Comparison of ENCODE assay signal across 13 cellular contexts in genomic region chr7:113770146-113770738, GRCh38.
DNase-seq lines count a peak whose midpoint lies in the region; ATAC-seq and TF ChIP-seq lines count a peak whose summit lies in the region.
"Had no signal": no experiment of that assay in that cellular context is flagged by ENCODE, and none has a peak within 500 bp of the region (broad histone marks: within the 10 kb centered on the region; RNA-seq: fewer than 3 reads in every experiment).

No MANE protein-coding gene starts in this region.

- peak overlapping the region; percentile 25 for H3K23ac ChIP-seq in neuronal stem cell (ENCODE audit: low read depth, low read length, poor library complexity)

- no peaks in the 10 kb centered on the region for H3K9me3 Mint-ChIP-seq in WTC11
- no peaks in the 10 kb centered on the region for H3K9me3 Mint-ChIP-seq in activated T-helper 17 cell treated with anti-CD3 and anti-CD28 coated beads, Interleukin-2, amount 50 U/mL, for 72 hours

- no peaks in the 10 kb centered on the region for H3K79me2 ChIP-seq in MM.1S (ENCODE audit: low read length)

- H3K27me3 ChIP-seq in MM.1S (replicated peaks; ENCODE audit: insufficient read depth, low read length): no peaks in the 10 kb centered on the region
- no peaks in the 10 kb centered on the region for H3K27me3 ChIP-seq in neuronal stem cell (ENCODE audit: control insufficient read depth in 3 of 3, insufficient read depth in 3 of 3, low read depth in 1 of 3, low read length in 3 of 3)

- no peaks in the 10 kb centered on the region for H4K20me1 ChIP-seq in MM.1S (ENCODE audit: insufficient read depth, low read length)

- H3K4me1 ChIP-seq in MM.1S (ENCODE audit: low read length) (peaks cover 38% of the 10 kb centered on the region), neuronal stem cell (ENCODE audit: control insufficient read depth in 2 of 2, insufficient read depth in 1 of 2, low read depth in 1 of 2, low read length in 2 of 2) (no peaks in the 10 kb centered on the region)
- H3K4me1 ChIP-seq: A549, HAP-1 had no signal

- H2AFZ ChIP-seq in MM.1S (ENCODE audit: low read length) (0 out of 2 replicates have a peak overlapping the region, but pooled peaks have one; percentile 36), neuronal stem cell (ENCODE audit: low read length) (peak overlapping the region; percentile 53)

- no peak overlapping the region for H3K4ac ChIP-seq in neuronal stem cell (ENCODE audit: low read length)

- no peak overlapping the region for H4K8ac ChIP-seq in neuronal stem cell (ENCODE audit: low read depth, low read length)

- no peak overlapping the region for H2BK15ac ChIP-seq in neuronal stem cell (ENCODE audit: low read length)

- H3K9me2 ChIP-seq in MM.1S (replicated peaks; ENCODE audit: insufficient read depth, low read length): no peaks in the 10 kb centered on the region

- peaks cover 4% of the 10 kb centered on the region; the same call in 1 of the 2 replicates for H3F3A ChIP-seq in MM.1S (ENCODE audit: insufficient read depth, low read length)

- no peak overlapping the region for H3K4me3 Mint-ChIP-seq in WTC11
- no peak overlapping the region for H3K4me3 Mint-ChIP-seq in activated T-helper 17 cell treated with anti-CD3 and anti-CD28 coated beads, Interleukin-2, amount 50 U/mL, for 72 hours
- H3K4me3 Mint-ChIP-seq: CD8-positive, alpha-beta T cell had no signal

- H3K36me3 Mint-ChIP-seq in WTC11: no peaks in the 10 kb centered on the region
- no peaks in the 10 kb centered on the region for H3K36me3 Mint-ChIP-seq in activated T-helper 17 cell treated with anti-CD3 and anti-CD28 coated beads, Interleukin-2, amount 50 U/mL, for 72 hours (ENCODE audit: low read depth)
- H3K36me3 Mint-ChIP-seq: CD8-positive, alpha-beta T cell had no signal

- H3K79me1 ChIP-seq in neuronal stem cell (ENCODE audit: low read depth, low read length): peaks cover 2% of the 10 kb centered on the region

- WGBS in neuronal stem cell (ENCODE audit: extremely low coverage in 2 of 2, insufficient read length in 2 of 2, insufficient replicate concordance in 1 of 2), 2 donors: no CpG with 5 or more reads among the region's 12 CpGs

- H3K27ac ChIP-seq in MM.1S (ENCODE audit: low read length): no peak overlapping the region
- no peak overlapping the region for H3K27ac ChIP-seq in neuronal stem cell (replicated peaks; ENCODE audit: low read length)
- H3K27ac ChIP-seq: A549 had no signal

- CTCF ChIA-PET in WTC11 (lab: Charles Lee): no interaction called here

- H4K91ac ChIP-seq in neuronal stem cell (ENCODE audit: low read depth, low read length, poor library complexity): no peak overlapping the region

- H2BK120ac ChIP-seq in neuronal stem cell (ENCODE audit: low read depth, low read length): no peak overlapping the region

- H3K4me2 ChIP-seq in MM.1S (ENCODE audit: low read depth, low read length) (no peak overlapping the region), neuronal stem cell (ENCODE audit: insufficient read depth, low read length, poor library complexity, severe bottlenecking) (no peak overlapping the region)
- H3K4me2 ChIP-seq: A549 had no signal

- H2AK5ac ChIP-seq in neuronal stem cell (ENCODE audit: low read depth, low read length): no peak overlapping the region

- POLR2A ChIA-PET in WTC11 (lab: Charles Lee): no interaction called here

- no peak overlapping the region for H2BK12ac ChIP-seq in neuronal stem cell (ENCODE audit: low read length)

- H2BK5ac ChIP-seq in neuronal stem cell (ENCODE audit: low read length): no peak overlapping the region

- H3K36me3 ChIP-seq in MM.1S (replicated peaks; ENCODE audit: insufficient read depth, low read length) (no peaks in the 10 kb centered on the region), neuronal stem cell (replicated peaks in 1 of 2; ENCODE audit: control insufficient read depth in 2 of 2, insufficient read depth in 2 of 2, low read length in 2 of 2) (no peaks in the 10 kb centered on the region)
- H3K36me3 ChIP-seq: HAP-1 had no signal

- no peaks in the 10 kb centered on the region for H3K9me3 ChIP-seq in MM.1S (replicated peaks; ENCODE audit: insufficient read depth, low read length)
- no peaks in the 10 kb centered on the region for H3K9me3 ChIP-seq in neuronal stem cell (replicated peaks in 1 of 2; ENCODE audit: control insufficient read depth in 2 of 2, insufficient read depth in 1 of 2, low read depth in 1 of 2, low read length in 2 of 2)
- H3K9me3 ChIP-seq: A549, HAP-1 had no signal

- H3K27me3 Mint-ChIP-seq in WTC11 (ENCODE audit: low read depth): no peaks in the 10 kb centered on the region
- H3K27me3 Mint-ChIP-seq in activated T-helper 17 cell treated with anti-CD3 and anti-CD28 coated beads, Interleukin-2, amount 50 U/mL, for 72 hours: no peaks in the 10 kb centered on the region

- no peak overlapping the region for H3K18ac ChIP-seq in neuronal stem cell (ENCODE audit: low read length)

- peaks cover 3% of the 10 kb centered on the region; the same call in 1 of the 2 replicates for H3K4me1 Mint-ChIP-seq in WTC11
- no peaks in the 10 kb centered on the region for H3K4me1 Mint-ChIP-seq in activated T-helper 17 cell treated with anti-CD3 and anti-CD28 coated beads, Interleukin-2, amount 50 U/mL, for 72 hours

- H3K9ac ChIP-seq in MM.1S (ENCODE audit: low read length) (no peak overlapping the region), neuronal stem cell (ENCODE audit: low read depth, low read length, poor library complexity) (no peak overlapping the region)

- TF ChIP-seq CTCF in MM.1S (IDR thresholded peaks at IDR 0.05; ENCODE audit: low read length): no peak
- no peak for TF ChIP-seq CTCF in WTC11 (IDR thresholded peaks at IDR 0.05)

- peak overlapping the region; percentile 63 for H3K14ac ChIP-seq in neuronal stem cell (ENCODE audit: low read length)

- no peak overlapping the region for H3K27ac Mint-ChIP-seq in WTC11
- no peak overlapping the region for H3K27ac Mint-ChIP-seq in activated T-helper 17 cell treated with anti-CD3 and anti-CD28 coated beads, Interleukin-2, amount 50 U/mL, for 72 hours
- H3K27ac Mint-ChIP-seq: CD8-positive, alpha-beta T cell had no signal

- DNase-seq in MM.1S (no peak), WTC11 (ENCODE audit: low spot score) (no peak), neuronal stem cell (ENCODE audit: low spot score) (no peak), T-helper 2 cell (no peak), HT-29 (ENCODE audit: low spot score) (no peak)
- DNase-seq: AML-193; Calu3; CD8-positive, alpha-beta T cell; DMS79 treated with DMSO at 0.1 percent for 48 hours; GF-D8 had no signal

- ATAC-seq in WTC11: peak; percentile 32
- ATAC-seq in activated T-helper 17 cell treated with anti-CD3 and anti-CD28 coated beads, Interleukin-2, amount 50 U/mL, for 72 hours (replicated peaks): no peak
- ATAC-seq: A549; CD8-positive, alpha-beta T cell had no signal

- no peak overlapping the region for H3K4me3 ChIP-seq in MM.1S (ENCODE audit: low read length)
- H3K4me3 ChIP-seq in neuronal stem cell (ENCODE audit: low read length in 2 of 2): no peak overlapping the region
- H3K4me3 ChIP-seq: A549, HAP-1 had no signal

TF ChIP-seq in WTC11, 78 proteins besides CTCF, POLR2A, EP300 and RAD21:
- no peak for TF ChIP-seq ZNF671 (CRISPR knock-in tag; IDR thresholded peaks at IDR 0.05)
